Comparison of ENCODE assay signal across 19 cellular contexts in genomic region chr10:44199267-44199666, GRCh38.
"Had no signal": no experiment of that assay in that cellular context is flagged by ENCODE, and none has a peak within 500 bp of the region (broad histone marks: within the 10 kb centered on the region; RNA-seq: fewer than 3 reads in every experiment).

No MANE protein-coding gene starts in this region.

- H3K27me3 Mint-ChIP-seq: activated CD4-positive, alpha-beta memory T cell treated with anti-CD3 and anti-CD28 coated beads, Interleukin-2, amount 10 ng/mL, durations not matched to agents 7 days and 5 days; activated naive CD4-positive, alpha-beta T cell treated with anti-CD3 and anti-CD28 coated beads, Interleukin-2, amount 50 U/mL, for 24 hours; stimulated activated memory B cell treated with anti-CD40 and anti-IgM and Interleukin-4, amounts not matched to agents 10 μg/mL and 1 μg/mL and 100 μg/mL, for 72 hours; type B pancreatic cell had no signal

- H3K4me3 Mint-ChIP-seq: activated CD4-positive, alpha-beta memory T cell treated with anti-CD3 and anti-CD28 coated beads, Interleukin-2, amount 10 ng/mL, durations not matched to agents 7 days and 5 days; activated naive CD4-positive, alpha-beta T cell treated with anti-CD3 and anti-CD28 coated beads, Interleukin-2, amount 50 U/mL, for 24 hours; endodermal cell; mesothelial cell of epicardium; natural killer cell; stimulated activated memory B cell treated with anti-CD40 and anti-IgM and Interleukin-4, amounts not matched to agents 10 μg/mL and 1 μg/mL and 100 μg/mL, for 72 hours; type B pancreatic cell had no signal

- ATAC-seq: left lobe of liver; natural killer cell; stimulated activated memory B cell treated with anti-CD40 and anti-IgM and Interleukin-4, amounts not matched to agents 10 μg/mL and 1 μg/mL and 100 μg/mL, for 72 hours had no signal

- H3K4me3 ChIP-seq: ovary, stomach, testis had no signal

- H3K27ac Mint-ChIP-seq: activated CD4-positive, alpha-beta memory T cell treated with anti-CD3 and anti-CD28 coated beads, Interleukin-2, amount 10 ng/mL, durations not matched to agents 7 days and 5 days; activated naive CD4-positive, alpha-beta T cell treated with anti-CD3 and anti-CD28 coated beads, Interleukin-2, amount 50 U/mL, for 24 hours; endodermal cell; mesothelial cell of epicardium; natural killer cell; stimulated activated memory B cell treated with anti-CD40 and anti-IgM and Interleukin-4, amounts not matched to agents 10 μg/mL and 1 μg/mL and 100 μg/mL, for 72 hours; type B pancreatic cell had no signal

- H3K27ac ChIP-seq: neutrophil had no signal

- H3K9ac ChIP-seq: SK-N-SH had no signal

- H3K9me3 ChIP-seq: neutrophil, ovary, SK-N-SH, testis had no signal

- H3K4me1 ChIP-seq: testis had no signal

- DNase-seq: activated CD4-positive, alpha-beta memory T cell treated with anti-CD3 and anti-CD28 coated beads, Interleukin-2, amount 10 ng/mL, durations not matched to agents 7 days and 5 days; activated CD4-positive, alpha-beta T cell treated with anti-CD3 and anti-CD28 coated beads for 48 hours; activated gamma-delta T cell treated with Interleukin-2 at 50 U/mL for 16 hours; activated T-cell treated with anti-CD3 and anti-CD28 coated beads, Interleukin-2, amount 50 U/mL, for 1 hour; aorta; cortex of kidney; endodermal cell; natural killer cell; SK-N-SH; small intestine; stomach; testis had no signal

- H3K27me3 ChIP-seq: neutrophil, ovary, stomach, testis had no signal

- H3K9me3 Mint-ChIP-seq: activated CD4-positive, alpha-beta memory T cell treated with anti-CD3 and anti-CD28 coated beads, Interleukin-2, amount 10 ng/mL, durations not matched to agents 7 days and 5 days; activated naive CD4-positive, alpha-beta T cell treated with anti-CD3 and anti-CD28 coated beads, Interleukin-2, amount 50 U/mL, for 24 hours; mesothelial cell of epicardium; natural killer cell; type B pancreatic cell had no signal

- H3K36me3 Mint-ChIP-seq: activated naive CD4-positive, alpha-beta T cell treated with anti-CD3 and anti-CD28 coated beads, Interleukin-2, amount 50 U/mL, for 24 hours; mesothelial cell of epicardium; natural killer cell; stimulated activated memory B cell treated with anti-CD40 and anti-IgM and Interleukin-4, amounts not matched to agents 10 μg/mL and 1 μg/mL and 100 μg/mL, for 72 hours; type B pancreatic cell had no signal

- H3K4me1 Mint-ChIP-seq: activated CD4-positive, alpha-beta memory T cell treated with anti-CD3 and anti-CD28 coated beads, Interleukin-2, amount 10 ng/mL, durations not matched to agents 7 days and 5 days; activated naive CD4-positive, alpha-beta T cell treated with anti-CD3 and anti-CD28 coated beads, Interleukin-2, amount 50 U/mL, for 24 hours; natural killer cell; stimulated activated memory B cell treated with anti-CD40 and anti-IgM and Interleukin-4, amounts not matched to agents 10 μg/mL and 1 μg/mL and 100 μg/mL, for 72 hours had no signal

- H3K36me3 ChIP-seq: neutrophil, ovary, stomach had no signal
